15 cellular contexts compared by ENCODE assay signal in genomic region chr10:77263700-77264099, GRCh38.
A peak's percentile ranks its signal among the peaks of the same experiment; 100 is the strongest.
DNase-seq lines count a peak whose midpoint lies in the region; ATAC-seq and TF ChIP-seq lines count a peak whose summit lies in the region.
"Had no signal": no experiment of that assay in that cellular context is flagged by ENCODE, and none has a peak within 500 bp of the region (broad histone marks: within the 10 kb centered on the region; RNA-seq: fewer than 3 reads in every experiment).

No MANE protein-coding gene starts in this region.

- H3K27me3 ChIP-seq in CD8-positive, alpha-beta T cell (ENCODE audit: insufficient read depth, low read length) = no peaks in the 10 kb centered on the region
- no peaks in the 10 kb centered on the region for H3K27me3 ChIP-seq in smooth muscle cell (ENCODE audit: low read depth)
- H3K27me3 ChIP-seq in GM23338 (ENCODE audit: insufficient read depth) = no peaks in the 10 kb centered on the region
- H3K27me3 ChIP-seq: BE2C had no signal

- TF ChIP-seq CTCF in CD8-positive, alpha-beta T cell (IDR thresholded peaks at IDR 0.05) = no peak
- TF ChIP-seq CTCF in smooth muscle cell (IDR thresholded peaks at IDR 0.05; ENCODE audit: borderline replicate concordance, insufficient read depth, poor library complexity, severe bottlenecking) (no peak), GM23338 (conservative IDR thresholded peaks at IDR 0.05; ENCODE audit: low read depth in 2 of 2) (no peak)

- peak overlapping the region; percentile 69 for H3K4me3 Mint-ChIP-seq in CD8-positive, alpha-beta T cell
- peak overlapping the region; percentile 34 for H3K4me3 Mint-ChIP-seq in activated naive CD8-positive, alpha-beta T cell treated with anti-CD3 and anti-CD28 coated beads, Interleukin-2, amount 50 U/mL, for 24 hours
- H3K4me3 Mint-ChIP-seq in GM23338 = no peak overlapping the region
- no peak overlapping the region for H3K4me3 Mint-ChIP-seq in activated CD4-positive, alpha-beta memory T cell treated with anti-CD3 and anti-CD28 coated beads, Interleukin-2, amount 10 ng/mL, durations not matched to agents 7 days and 5 days
- H3K4me3 Mint-ChIP-seq: H9 had no signal

- H4K20me1 ChIP-seq in smooth muscle cell (ENCODE audit: low read depth) = no peaks in the 10 kb centered on the region
- H4K20me1 ChIP-seq in GM23338 (replicated peaks; ENCODE audit: insufficient read depth) = no peaks in the 10 kb centered on the region

- H3K27ac Mint-ChIP-seq in CD8-positive, alpha-beta T cell = peak overlapping the region; percentile 84
- H3K27ac Mint-ChIP-seq in activated naive CD8-positive, alpha-beta T cell treated with anti-CD3 and anti-CD28 coated beads, Interleukin-2, amount 50 U/mL, for 24 hours = peak overlapping the region; percentile 82
- no peak overlapping the region for H3K27ac Mint-ChIP-seq in GM23338
- no peak overlapping the region for H3K27ac Mint-ChIP-seq in activated CD4-positive, alpha-beta memory T cell treated with anti-CD3 and anti-CD28 coated beads, Interleukin-2, amount 10 ng/mL, durations not matched to agents 7 days and 5 days
- H3K27ac Mint-ChIP-seq: H9 had no signal

- no peak for DNase-seq in CD8-positive, alpha-beta T cell
- no peak for DNase-seq in activated naive CD8-positive, alpha-beta T cell treated with anti-CD3 and anti-CD28 coated beads, Interleukin-2, amount 50 U/mL, for 24 hours
- DNase-seq in smooth muscle cell (lab: John Stamatoyannopoulos, UW; ENCODE audit: unreplicated experiment) (no peak), GM23338 (ENCODE audit: low spot score) (no peak)
- no peak for DNase-seq in activated CD4-positive, alpha-beta memory T cell treated with anti-CD3 and anti-CD28 coated beads, Interleukin-2, amount 10 ng/mL, durations not matched to agents 7 days and 5 days
- DNase-seq: ACHN, BE2C, DMS153, H9, IMR-90, NCI-H1092, NCI-H1694, NCI-H345 had no signal

- peaks cover 40% of the 10 kb centered on the region for H3K4me1 ChIP-seq in CD8-positive, alpha-beta T cell (ENCODE audit: insufficient read depth, low read length)
- peaks cover 9% of the 10 kb centered on the region for H3K4me1 ChIP-seq in smooth muscle cell (ENCODE audit: low read depth)
- no peaks in the 10 kb centered on the region for H3K4me1 ChIP-seq in GM23338 (ENCODE audit: insufficient read depth)

- ATAC-seq in CD8-positive, alpha-beta T cell = no peak
- ATAC-seq in activated naive CD8-positive, alpha-beta T cell treated with anti-CD3 and anti-CD28 coated beads, Interleukin-2, amount 50 U/mL, for 24 hours = no peak
- ATAC-seq in GM23338 (no peak), HG02678 (IDR thresholded peaks at IDR 0.05; ENCODE audit: unreplicated experiment) (no peak)

- H3K9me2 ChIP-seq in GM23338 (ENCODE audit: insufficient read depth) = no peaks in the 10 kb centered on the region; the same call in 1 of the 2 replicates

- intact Hi-C loops in CD8-positive, alpha-beta T cell (cut with DNase I, micrococcal nuclease) = loop anchor here in 1 of 2 experiments (5.0 kb wide), 1 partner anchor 124 kb away; no protein-coding TSS in a partner anchor

- H3K27me3 Mint-ChIP-seq in CD8-positive, alpha-beta T cell (ENCODE audit: low read depth) = no peaks in the 10 kb centered on the region
- peaks cover 2% of the 10 kb centered on the region for H3K27me3 Mint-ChIP-seq in activated naive CD8-positive, alpha-beta T cell treated with anti-CD3 and anti-CD28 coated beads, Interleukin-2, amount 50 U/mL, for 24 hours
- H3K27me3 Mint-ChIP-seq in GM23338 (ENCODE audit: insufficient read depth, low read depth, poor library complexity) = no peaks in the 10 kb centered on the region
- peaks cover 18% of the 10 kb centered on the region for H3K27me3 Mint-ChIP-seq in activated CD4-positive, alpha-beta memory T cell treated with anti-CD3 and anti-CD28 coated beads, Interleukin-2, amount 10 ng/mL, durations not matched to agents 7 days and 5 days

- no peak overlapping the region for H3K9ac ChIP-seq in smooth muscle cell (ENCODE audit: low read depth)

- H3K4me3 ChIP-seq in CD8-positive, alpha-beta T cell (ENCODE audit: low read depth, low read length) = peak overlapping the region; percentile 3
- H3K4me3 ChIP-seq in smooth muscle cell (no peak overlapping the region), GM23338 (no peak overlapping the region)

- H3K4me1 Mint-ChIP-seq in CD8-positive, alpha-beta T cell (ENCODE audit: low read depth) = peaks cover 73% of the 10 kb centered on the region
- peaks cover 46% of the 10 kb centered on the region for H3K4me1 Mint-ChIP-seq in activated naive CD8-positive, alpha-beta T cell treated with anti-CD3 and anti-CD28 coated beads, Interleukin-2, amount 50 U/mL, for 24 hours
- H3K4me1 Mint-ChIP-seq in GM23338 = no peaks in the 10 kb centered on the region
- peaks cover 13% of the 10 kb centered on the region for H3K4me1 Mint-ChIP-seq in activated CD4-positive, alpha-beta memory T cell treated with anti-CD3 and anti-CD28 coated beads, Interleukin-2, amount 10 ng/mL, durations not matched to agents 7 days and 5 days
- H3K4me1 Mint-ChIP-seq: H9 had no signal

- no peaks in the 10 kb centered on the region for H3K36me3 ChIP-seq in CD8-positive, alpha-beta T cell (ENCODE audit: insufficient read depth, low read length)
- H3K36me3 ChIP-seq in KOPT-K1 (ENCODE audit: insufficient read depth, low read length) = no peaks in the 10 kb centered on the region
- H3K36me3 ChIP-seq in smooth muscle cell (ENCODE audit: low read depth) = no peaks in the 10 kb centered on the region
- H3K36me3 ChIP-seq in GM23338 (ENCODE audit: insufficient read depth) = no peaks in the 10 kb centered on the region
- H3K36me3 ChIP-seq: BE2C had no signal

- POLR2A ChIA-PET in CD8-positive, alpha-beta T cell (lab: Charles Lee) = interaction anchor here (0.9 to 1.2 kb wide), 3 partner anchors 9 to 19 kb away, joined by 3 read pairs; no protein-coding TSS in a partner anchor
- POLR2A ChIA-PET in activated CD4-positive, alpha-beta memory T cell treated with anti-CD3 and anti-CD28 coated beads, Interleukin-2, amount 10 ng/mL, durations not matched to agents 7 days and 5 days (lab: Charles Lee) = no interaction called here

- no peaks in the 10 kb centered on the region for H3F3A ChIP-seq in smooth muscle cell (ENCODE audit: low read depth)
- H3F3A ChIP-seq in GM23338 (replicated peaks; ENCODE audit: low read depth) = no peaks in the 10 kb centered on the region

- no peak overlapping the region for H3K27ac ChIP-seq in CD8-positive, alpha-beta T cell (ENCODE audit: low read depth, low read length)
- H3K27ac ChIP-seq in KOPT-K1 (ENCODE audit: low read depth, low read length, poor library complexity, severe bottlenecking) (peak overlapping the region; percentile 52), smooth muscle cell (ENCODE audit: low read depth) (no peak overlapping the region), GM23338 (ENCODE audit: low read depth) (no peak overlapping the region)

- H3K4me2 ChIP-seq in smooth muscle cell = peak overlapping the region; percentile 39
- no peak overlapping the region for H3K4me2 ChIP-seq in GM23338

- no peaks in the 10 kb centered on the region for H3K36me3 Mint-ChIP-seq in CD8-positive, alpha-beta T cell
- no peaks in the 10 kb centered on the region for H3K36me3 Mint-ChIP-seq in activated naive CD8-positive, alpha-beta T cell treated with anti-CD3 and anti-CD28 coated beads, Interleukin-2, amount 50 U/mL, for 24 hours (ENCODE audit: low read depth)
- H3K36me3 Mint-ChIP-seq in GM23338 (ENCODE audit: low read depth) = no peaks in the 10 kb centered on the region
- H3K36me3 Mint-ChIP-seq in activated CD4-positive, alpha-beta memory T cell treated with anti-CD3 and anti-CD28 coated beads, Interleukin-2, amount 10 ng/mL, durations not matched to agents 7 days and 5 days (ENCODE audit: low read depth) = no peaks in the 10 kb centered on the region

- H2AFZ ChIP-seq in smooth muscle cell (ENCODE audit: low read depth) = no peak overlapping the region
- H2AFZ ChIP-seq in GM23338 = no peak overlapping the region

- no peaks in the 10 kb centered on the region for H3K79me2 ChIP-seq in smooth muscle cell (ENCODE audit: low read depth)
- H3K79me2 ChIP-seq in GM23338 (replicated peaks; ENCODE audit: insufficient read depth) = no peaks in the 10 kb centered on the region

- H3K9me3 Mint-ChIP-seq in CD8-positive, alpha-beta T cell = no peaks in the 10 kb centered on the region
- H3K9me3 Mint-ChIP-seq in activated naive CD8-positive, alpha-beta T cell treated with anti-CD3 and anti-CD28 coated beads, Interleukin-2, amount 50 U/mL, for 24 hours = no peaks in the 10 kb centered on the region
- H3K9me3 Mint-ChIP-seq in GM23338 = no peaks in the 10 kb centered on the region
- no peaks in the 10 kb centered on the region for H3K9me3 Mint-ChIP-seq in activated CD4-positive, alpha-beta memory T cell treated with anti-CD3 and anti-CD28 coated beads, Interleukin-2, amount 10 ng/mL, durations not matched to agents 7 days and 5 days
- H3K9me3 Mint-ChIP-seq: H9 had no signal

- CTCF ChIA-PET in CD8-positive, alpha-beta T cell (lab: Charles Lee) = interaction anchor here (0.7 to 1.7 kb wide), 2 partner anchors 9 to 13 kb away, joined by 3 to 7 read pairs; no protein-coding TSS in a partner anchor
- CTCF ChIA-PET in activated CD4-positive, alpha-beta memory T cell treated with anti-CD3 and anti-CD28 coated beads, Interleukin-2, amount 10 ng/mL, durations not matched to agents 7 days and 5 days (lab: Charles Lee) = no interaction called here

- no peaks in the 10 kb centered on the region for H3K9me3 ChIP-seq in CD8-positive, alpha-beta T cell (ENCODE audit: low read length)
- H3K9me3 ChIP-seq in KOPT-K1 (ENCODE audit: insufficient read depth, low read length, poor library complexity, severe bottlenecking) (no peaks in the 10 kb centered on the region), smooth muscle cell (replicated peaks; ENCODE audit: low read depth) (no peaks in the 10 kb centered on the region)
- H3K9me3 ChIP-seq: BE2C had no signal

- 95% methylated on average over 4 of the region's 4 CpGs for WGBS in smooth muscle cell (ENCODE audit: low lambda C conversion rate)

TF ChIP-seq in GM23338, 12 proteins besides CTCF, POLR2A, EP300 and RAD21 (continues in another document):
- no peak for TF ChIP-seq EZH2phosphoT487 (IDR thresholded peaks at IDR 0.05; ENCODE audit: unreplicated experiment)
- TF ChIP-seq JUNB (IDR thresholded peaks at IDR 0.05; ENCODE audit: unreplicated experiment) = no peak
- no peak for TF ChIP-seq EZH2 (IDR thresholded peaks at IDR 0.05; ENCODE audit: low read depth, unreplicated experiment)

Comparison
In these comparisons a context has a peak if more than half of its experiments do, and no peak if none do; other contexts are left out.
1. H3K27ac Mint-ChIP-seq: peak in CD8-positive, alpha-beta T cell (single experiment) and activated naive CD8-positive, alpha-beta T cell treated with anti-CD3 and anti-CD28 coated beads, Interleukin-2, amount 50 U/mL, for 24 hours (single experiment); none in GM23338 (single experiment) and activated CD4-positive, alpha-beta memory T cell treated with anti-CD3 and anti-CD28 coated beads, Interleukin-2, amount 10 ng/mL, durations not matched to agents 7 days and 5 days (single experiment).
2. H3K4me3 Mint-ChIP-seq: peak in CD8-positive, alpha-beta T cell (single experiment) and activated naive CD8-positive, alpha-beta T cell treated with anti-CD3 and anti-CD28 coated beads, Interleukin-2, amount 50 U/mL, for 24 hours (single experiment); none in GM23338 (single experiment) and activated CD4-positive, alpha-beta memory T cell treated with anti-CD3 and anti-CD28 coated beads, Interleukin-2, amount 10 ng/mL, durations not matched to agents 7 days and 5 days (single experiment).